ENCODE assay signal across 17 cellular contexts in genomic region chr4:149311076-149311475, GRCh38.
DNase-seq lines count a peak whose midpoint lies in the region; ATAC-seq, FAIRE-seq and TF ChIP-seq lines count a peak whose summit lies in the region.
"Had no signal": no experiment of that assay in that cellular context is flagged by ENCODE, and none has a peak within 500 bp of the region (broad histone marks: within the 10 kb centered on the region; RNA-seq: fewer than 3 reads in every experiment).

No MANE protein-coding gene starts in this region.

- CTCF ChIA-PET in endothelial cell of umbilical vein (lab: Charles Lee) (no interaction called here), T-cell (lab: Charles Lee) (no interaction called here)

- no peak overlapping the region for H3K4me3 Mint-ChIP-seq in T-cell

- H3K9ac ChIP-seq in endothelial cell of umbilical vein (replicated peaks; ENCODE audit: extremely low read depth, insufficient read depth, low read length): no peak overlapping the region

- no peaks in the 10 kb centered on the region for H3K27me3 Mint-ChIP-seq in T-cell

- WGBS in aorta, 2 donors: 72 to 83% methylated on average over 4 of the region's 4 CpGs

- H3K4me1 ChIP-seq in endothelial cell of umbilical vein (ENCODE audit: control insufficient read depth, extremely low read depth, insufficient read depth, low read length) (no peaks in the 10 kb centered on the region), aorta (ENCODE audit: control insufficient read depth in 1 of 2, insufficient read depth in 2 of 2, low read length in 2 of 2) (no peaks in the 10 kb centered on the region)
- H3K4me1 ChIP-seq: Caco-2, HAP-1, SJSA1 had no signal

- intact Hi-C loops in endothelial cell of umbilical vein (cut with micrococcal nuclease) (no loop called here), aorta (cut with DNase I) (no loop called here)

- H3K4me1 Mint-ChIP-seq in T-cell: no peaks in the 10 kb centered on the region

- POLR2A ChIA-PET in endothelial cell of umbilical vein (lab: Charles Lee): no interaction called here
- POLR2A ChIA-PET in T-cell (lab: Charles Lee): no interaction called here

- no peak for TF ChIP-seq CTCF in endothelial cell of umbilical vein (IDR thresholded peaks at IDR 0.05; ENCODE audit: extremely low read depth in 1 of 2, insufficient read depth in 1 of 2, low read depth in 1 of 2, low read length in 2 of 2)

- H4K20me1 ChIP-seq in endothelial cell of umbilical vein (replicated peaks; ENCODE audit: control insufficient read depth, extremely low read depth, insufficient read depth, low read length): no peaks in the 10 kb centered on the region

- no peak overlapping the region for H2AFZ ChIP-seq in endothelial cell of umbilical vein (ENCODE audit: low read depth, low read length)

- peaks cover 4 to 10% (median 8%) of the 10 kb centered on the region in 3 donors for H3K9me3 Mint-ChIP-seq in T-cell

- no peak overlapping the region for H3K27ac Mint-ChIP-seq in T-cell

- no peaks in the 10 kb centered on the region for H3K79me2 ChIP-seq in endothelial cell of umbilical vein (ENCODE audit: control insufficient read depth, insufficient read depth, low read length)

- ATAC-seq in HG02642 (IDR thresholded peaks at IDR 0.05; ENCODE audit: poor library complexity, unreplicated experiment) (no peak), T-cell (replicated peaks in 1 of 4) (no peak), aorta (ENCODE audit: low FRiP score) (no peak)

- dilution Hi-C loops in endothelial cell of umbilical vein (cut with MboI; ENCODE audit: extremely low pct_ligation_motif_present, low sequenced_read_pairs): no loop called here

- FAIRE-seq in endothelial cell of umbilical vein (lab: Jason Lieb, UNC): no peak

- H3K36me3 ChIP-seq in endothelial cell of umbilical vein (ENCODE audit: control insufficient read depth in 2 of 2, extremely low read depth in 1 of 2, insufficient read depth in 2 of 2, low read length in 2 of 2) (no peaks in the 10 kb centered on the region), aorta (ENCODE audit: control insufficient read depth in 1 of 2, insufficient read depth in 2 of 2, low read length in 1 of 2) (no peaks in the 10 kb centered on the region)
- H3K36me3 ChIP-seq: HAP-1, SJSA1 had no signal

- H3K9me3 ChIP-seq in endothelial cell of umbilical vein (replicated peaks; ENCODE audit: control insufficient read depth, insufficient read depth, low read length): no peaks in the 10 kb centered on the region
- no peaks in the 10 kb centered on the region for H3K9me3 ChIP-seq in aorta (ENCODE audit: control insufficient read depth, low read length)
- H3K9me3 ChIP-seq: Caco-2, HAP-1, SJSA1 had no signal

- H3K36me3 Mint-ChIP-seq in T-cell: no peaks in the 10 kb centered on the region

- DNase-seq in ELR (ENCODE audit: low read depth): peak; percentile 72
- peak; percentile 80 for DNase-seq in HT1080 (ENCODE audit: low read depth)
- DNase-seq in endothelial cell of umbilical vein (ENCODE audit: low read depth, low spot score): no peak
- DNase-seq in renal cortical epithelial cell (ENCODE audit: low read depth): peak; percentile 29
- DNase-seq in T-cell: no peak
- DNase-seq in aorta: no peak
- DNase-seq: C1 segment of cervical spinal cord, Caco-2, GDM1, NCI-H1436, NCI-H2029 treated with DMSO at 0.1 percent for 48 hours, NCI-H510A treated with DMSO at 0.1 percent for 48 hours, SW 1271 had no signal

- no peak for TF ChIP-seq POLR2A in endothelial cell of umbilical vein (IDR thresholded peaks at IDR 0.05; ENCODE audit: low read depth, low read length)

- no peaks in the 10 kb centered on the region for H3K9me1 ChIP-seq in endothelial cell of umbilical vein (replicated peaks; ENCODE audit: control insufficient read depth, extremely low read depth, insufficient read depth, low read length)

- H3K4me3 ChIP-seq in endothelial cell of umbilical vein (replicated peaks in 1 of 3; ENCODE audit: insufficient read depth in 1 of 3, low read depth in 1 of 3, low read length in 3 of 3): no peak overlapping the region
- H3K4me3 ChIP-seq in aorta (ENCODE audit: low read length in 2 of 2): no peak overlapping the region
- H3K4me3 ChIP-seq: HAP-1, SJSA1 had no signal

- no TSS peak for BruUV-seq in endothelial cell of umbilical vein (replicated peaks; lab: Mats Ljungman, UMichigan)

- H3K4me2 ChIP-seq in endothelial cell of umbilical vein (ENCODE audit: insufficient read depth, low read length): no peak overlapping the region

- no peaks in the 10 kb centered on the region for H3K27me3 ChIP-seq in endothelial cell of umbilical vein (ENCODE audit: control insufficient read depth in 2 of 2, insufficient read depth in 2 of 2, low read length in 2 of 2)
- H3K27me3 ChIP-seq in aorta (ENCODE audit: control insufficient read depth in 1 of 2, insufficient read depth in 2 of 2, low read length in 1 of 2): no peaks in the 10 kb centered on the region
- H3K27me3 ChIP-seq: SJSA1 had no signal

- H3K27ac ChIP-seq in endothelial cell of umbilical vein (ENCODE audit: insufficient read depth, low read depth, low read length): no peak overlapping the region
- H3K27ac ChIP-seq in aorta (ENCODE audit: low read depth in 1 of 2, low read length in 2 of 2): no peak overlapping the region
- H3K27ac ChIP-seq: RWPE1, SJSA1 had no signal

TF ChIP-seq in endothelial cell of umbilical vein, 7 proteins besides CTCF, POLR2A, EP300 and RAD21:
- TF ChIP-seq FOS (IDR thresholded peaks at IDR 0.05; ENCODE audit: borderline replicate concordance, insufficient read depth, low read length) (peak; percentile 8), POLR2AphosphoS5 (IDR thresholded peaks at IDR 0.05; ENCODE audit: insufficient read depth, low read depth, low read length) (no peak), GATA2 (IDR thresholded peaks at IDR 0.05; ENCODE audit: insufficient read depth, insufficient read length, low read depth, low read length) (no peak)

Comparison
In these comparisons a context has a peak if more than half of its experiments do, and no peak if none do; other contexts are left out.
1. DNase-seq: peak in ELR (single experiment), HT1080 (single experiment) and renal cortical epithelial cell (single experiment); none in endothelial cell of umbilical vein (single experiment), T-cell (0 of 34) and aorta (0 of 2).